1 cellular context compared by ENCODE assay signal in the genomic region with DNA sequence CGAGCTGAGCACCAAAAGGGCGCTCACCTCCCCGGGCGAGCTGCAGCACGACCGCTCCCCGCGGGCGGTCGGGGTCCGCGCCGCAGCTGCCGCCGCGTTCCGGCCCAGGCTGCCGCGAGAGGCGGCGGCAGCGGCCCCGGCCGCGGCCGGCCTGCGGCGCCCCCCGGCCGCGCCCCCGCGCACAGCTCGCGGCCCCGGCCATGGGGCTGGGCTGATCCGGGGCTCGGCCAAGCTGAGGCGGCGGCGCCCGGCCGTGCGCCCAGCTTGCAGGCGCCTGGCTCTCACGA.
TF ChIP-seq lines count a peak whose summit lies in the region.

No MANE protein-coding gene starts in this region.

TF ChIP-seq in IMR-90, 13 proteins besides CTCF, POLR2A, EP300 and RAD21 (continued from another document):
- TF ChIP-seq, protein P1, sequence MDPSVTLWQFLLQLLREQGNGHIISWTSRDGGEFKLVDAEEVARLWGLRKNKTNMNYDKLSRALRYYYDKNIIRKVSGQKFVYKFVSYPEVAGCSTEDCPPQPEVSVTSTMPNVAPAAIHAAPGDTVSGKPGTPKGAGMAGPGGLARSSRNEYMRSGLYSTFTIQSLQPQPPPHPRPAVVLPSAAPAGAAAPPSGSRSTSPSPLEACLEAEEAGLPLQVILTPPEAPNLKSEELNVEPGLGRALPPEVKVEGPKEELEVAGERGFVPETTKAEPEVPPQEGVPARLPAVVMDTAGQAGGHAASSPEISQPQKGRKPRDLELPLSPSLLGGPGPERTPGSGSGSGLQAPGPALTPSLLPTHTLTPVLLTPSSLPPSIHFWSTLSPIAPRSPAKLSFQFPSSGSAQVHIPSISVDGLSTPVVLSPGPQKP (IDR thresholded peaks at IDR 0.05; ENCODE audit: borderline replicate concordance, low read depth, low read length), result no peak
- TF ChIP-seq, protein P2, sequence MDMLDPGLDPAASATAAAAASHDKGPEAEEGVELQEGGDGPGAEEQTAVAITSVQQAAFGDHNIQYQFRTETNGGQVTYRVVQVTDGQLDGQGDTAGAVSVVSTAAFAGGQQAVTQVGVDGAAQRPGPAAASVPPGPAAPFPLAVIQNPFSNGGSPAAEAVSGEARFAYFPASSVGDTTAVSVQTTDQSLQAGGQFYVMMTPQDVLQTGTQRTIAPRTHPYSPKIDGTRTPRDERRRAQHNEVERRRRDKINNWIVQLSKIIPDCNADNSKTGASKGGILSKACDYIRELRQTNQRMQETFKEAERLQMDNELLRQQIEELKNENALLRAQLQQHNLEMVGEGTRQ (IDR thresholded peaks at IDR 0.05; ENCODE audit: low read depth, low read length), result no peak
- TF ChIP-seq RFX5 (IDR thresholded peaks at IDR 0.05; ENCODE audit: low read depth, low read length) (no peak), CHD1 (IDR thresholded peaks at IDR 0.05; ENCODE audit: low read depth, low read length) (no peak), RCOR1 (IDR thresholded peaks at IDR 0.05; ENCODE audit: insufficient replicate concordance, low read length) (no peak), NFE2L2 (IDR thresholded peaks at IDR 0.05; ENCODE audit: low read depth, low read length) (no peak), CEBPB (IDR thresholded peaks at IDR 0.05; ENCODE audit: low read depth, low read length) (no peak), SMC3 (IDR thresholded peaks at IDR 0.05; ENCODE audit: low read depth, low read length) (no peak), MXI1 (IDR thresholded peaks at IDR 0.05; ENCODE audit: borderline replicate concordance, low read depth, low read length) (no peak)
